Comparison of ENCODE assay signal across 11 cellular contexts in the genomic region with DNA sequence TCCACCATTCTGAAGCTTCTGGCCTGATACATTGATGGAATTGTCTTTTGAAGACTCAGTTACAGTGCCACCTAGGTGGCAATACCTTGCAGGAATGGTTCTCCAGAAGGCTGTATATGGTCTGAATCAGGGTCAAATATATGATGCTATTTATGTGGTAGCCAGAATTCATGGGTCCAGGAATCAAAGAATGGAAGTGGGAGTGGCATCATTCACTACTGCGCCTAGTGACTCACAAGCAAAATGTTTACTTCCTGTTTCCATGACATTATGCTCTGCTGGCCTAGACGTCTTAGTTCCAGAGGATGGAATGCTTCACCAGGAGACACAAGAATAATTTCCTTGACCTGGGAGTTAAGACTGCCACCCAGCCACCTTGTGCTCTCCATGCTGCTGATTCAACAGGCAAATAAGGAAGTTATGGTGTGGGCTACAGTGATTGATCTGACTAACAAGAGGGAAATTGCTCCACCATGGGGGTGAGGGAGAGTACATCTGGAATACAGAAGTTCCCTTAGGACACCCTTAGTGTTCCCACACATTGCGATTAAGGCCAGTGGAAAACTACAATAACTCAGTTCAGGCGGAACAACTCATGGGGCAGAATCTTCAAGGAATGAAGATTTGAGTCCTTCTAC.
DNase-seq lines count a peak whose midpoint lies in the region; ATAC-seq and TF ChIP-seq lines count a peak whose summit lies in the region.
"Had no signal": no experiment of that assay in that cellular context is flagged by ENCODE, and none has a peak within 500 bp of the region (broad histone marks: within the 10 kb centered on the region; RNA-seq: fewer than 3 reads in every experiment).

No MANE protein-coding gene starts in this region.

- H4K20me1 ChIP-seq in OCI-LY7 (ENCODE audit: insufficient read depth, low read length) = no peaks in the 10 kb centered on the region

- no peak overlapping the region for H3K4me2 ChIP-seq in OCI-LY7 (ENCODE audit: low read length)

- no peaks in the 10 kb centered on the region for H3K9me2 ChIP-seq in OCI-LY7 (ENCODE audit: insufficient read depth, low read length)

- 71 to 84% (median 72%) methylated on average over 4 of the region's 4 CpGs for WGBS in heart left ventricle, 4 donors

- no peaks in the 10 kb centered on the region for H3K4me1 ChIP-seq in heart left ventricle
- H3K4me1 ChIP-seq in right atrium auricular region = no peaks in the 10 kb centered on the region
- no peaks in the 10 kb centered on the region for H3K4me1 ChIP-seq in OCI-LY7 (ENCODE audit: insufficient read depth, low read length, poor library complexity, severe bottlenecking)
- no peaks in the 10 kb centered on the region for H3K4me1 ChIP-seq in thoracic aorta (ENCODE audit: control insufficient read depth in 1 of 2, low read depth in 2 of 2)

- H3K27me3 ChIP-seq in heart left ventricle (no peaks in the 10 kb centered on the region), right atrium auricular region (no peaks in the 10 kb centered on the region), thoracic aorta (replicated peaks; ENCODE audit: insufficient read depth) (no peaks in the 10 kb centered on the region)

- TF ChIP-seq CTCF in heart left ventricle (IDR thresholded peaks at IDR 0.05) (no peak), right atrium auricular region (IDR thresholded peaks at IDR 0.05) (no peak), OCI-LY7 (conservative IDR thresholded peaks at IDR 0.05; ENCODE audit: low read length) (peak; percentile 62), thoracic aorta (IDR thresholded peaks at IDR 0.05) (no peak)

- DNase-seq in heart left ventricle = no peak
- DNase-seq in right atrium auricular region (ENCODE audit: low spot score) = no peak
- DNase-seq in OCI-LY7 (ENCODE audit: low spot score) = peak; percentile 3
- DNase-seq in thoracic aorta (ENCODE audit: low spot score) = no peak
- DNase-seq in NCI-H446 treated with DMSO at 0.1 percent for 48 hours (lab: John Stamatoyannopoulos, UW) = no peak
- no peak for DNase-seq in SIG-M5 (lab: John Stamatoyannopoulos, UW)
- no peak for DNase-seq in NCI-H187 treated with DMSO at 0.1 percent for 48 hours (lab: John Stamatoyannopoulos, UW)
- DNase-seq: activated T-cell treated with anti-CD3 and anti-CD28 coated beads, Interleukin-2, amount 50 U/mL, for 1 hour; head of caudate nucleus; retina had no signal

- CTCF ChIA-PET in OCI-LY7 (lab: Charles Lee; ENCODE audit: unreplicated experiment) = no interaction called here

- intact Hi-C loops in heart left ventricle (cut with DNase I) (no loop called here), OCI-LY7 (cut with micrococcal nuclease; ENCODE audit: unreplicated experiment) (no loop called here)

- H3K36me3 ChIP-seq in heart left ventricle (no peaks in the 10 kb centered on the region), right atrium auricular region (no peaks in the 10 kb centered on the region), OCI-LY7 (ENCODE audit: insufficient read depth, low read length) (no peaks in the 10 kb centered on the region), thoracic aorta (no peaks in the 10 kb centered on the region)

- BruUV-seq in OCI-LY7 (replicated peaks; lab: Mats Ljungman, UMichigan) = no TSS peak

- H3K4me3 ChIP-seq in heart left ventricle = no peak overlapping the region
- no peak overlapping the region for H3K4me3 ChIP-seq in right atrium auricular region
- no peak overlapping the region for H3K4me3 ChIP-seq in OCI-LY7 (ENCODE audit: low read depth, low read length, poor library complexity, severe bottlenecking)
- no peak overlapping the region for H3K4me3 ChIP-seq in thoracic aorta

- TF ChIP-seq POLR2A in heart left ventricle (IDR thresholded peaks at IDR 0.05) = no peak

- POLR2A ChIA-PET in OCI-LY7 (lab: Charles Lee) = no interaction called here

- H3K27ac ChIP-seq in heart left ventricle (no peak overlapping the region), right atrium auricular region (no peak overlapping the region), OCI-LY7 (ENCODE audit: low read depth, low read length, poor library complexity, severe bottlenecking) (no peak overlapping the region), thoracic aorta (peak overlapping the region in 1 of 2 donors; percentile 36)

- peak in 3 of 4 donors; percentile 50 to 86 (median 58) for ATAC-seq in heart left ventricle
- ATAC-seq in esophagus mucosa = peak; percentile 25
- peak; percentile 88 for ATAC-seq in thoracic aorta (ENCODE audit: insufficient number of reproducible peaks, low FRiP score, low read depth)

- peaks cover 0 to 5% (median 0%) of the 10 kb centered on the region in 12 donors for H3K9me3 ChIP-seq in heart left ventricle
- H3K9me3 ChIP-seq in right atrium auricular region = peaks cover 0 to 2% of the 10 kb centered on the region in 2 donors
- no peaks in the 10 kb centered on the region for H3K9me3 ChIP-seq in OCI-LY7 (ENCODE audit: low read length)
- no peaks in the 10 kb centered on the region for H3K9me3 ChIP-seq in thoracic aorta

- no peak overlapping the region for H2AFZ ChIP-seq in OCI-LY7 (ENCODE audit: low read length)

- no peaks in the 10 kb centered on the region for H3K79me2 ChIP-seq in OCI-LY7 (ENCODE audit: insufficient read depth, low read depth, low read length)

Comparison
In these comparisons a context has a peak if more than half of its experiments do, and no peak if none do; other contexts are left out.
1. ATAC-seq: peak in every context shown above with its lines; median percentile 88 in thoracic aorta; 58 in heart left ventricle; 25 in esophagus mucosa.